In the genomic region with DNA sequence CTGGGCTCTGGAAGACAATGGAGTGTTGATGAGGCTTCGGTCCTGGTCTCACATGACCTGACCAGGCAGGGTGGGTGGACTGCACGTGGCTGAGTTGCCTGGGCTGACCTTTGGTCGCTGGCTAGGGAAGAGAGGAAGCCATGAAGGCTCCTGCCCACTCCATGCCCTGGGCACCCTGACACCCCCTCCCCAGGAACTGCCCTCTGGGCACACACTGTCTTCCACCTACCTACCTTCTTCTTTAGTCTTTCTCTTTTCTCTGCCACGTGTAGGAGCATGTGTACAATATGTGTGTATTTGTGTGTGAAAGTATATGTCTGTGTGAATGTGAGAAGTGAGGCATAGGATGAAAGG, we compare ENCODE assay signal across 1 cellular context.
TF ChIP-seq lines count a peak whose summit lies in the region.

No MANE protein-coding gene starts in this region.

TF ChIP-seq in HepG2, 621 proteins besides CTCF, POLR2A, EP300 and RAD21 (continued from another document and continues in another):
- TF ChIP-seq, protein P1, sequence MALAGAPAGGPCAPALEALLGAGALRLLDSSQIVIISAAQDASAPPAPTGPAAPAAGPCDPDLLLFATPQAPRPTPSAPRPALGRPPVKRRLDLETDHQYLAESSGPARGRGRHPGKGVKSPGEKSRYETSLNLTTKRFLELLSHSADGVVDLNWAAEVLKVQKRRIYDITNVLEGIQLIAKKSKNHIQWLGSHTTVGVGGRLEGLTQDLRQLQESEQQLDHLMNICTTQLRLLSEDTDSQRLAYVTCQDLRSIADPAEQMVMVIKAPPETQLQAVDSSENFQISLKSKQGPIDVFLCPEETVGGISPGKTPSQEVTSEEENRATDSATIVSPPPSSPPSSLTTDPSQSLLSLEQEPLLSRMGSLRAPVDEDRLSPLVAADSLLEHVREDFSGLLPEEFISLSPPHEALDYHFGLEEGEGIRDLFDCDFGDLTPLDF (CRISPR knock-in tag; IDR thresholded peaks at IDR 0.05), result no peak
- peak; percentile 44; the same call in 1 of the 2 replicates for TF ChIP-seq KAT8 (CRISPR knock-in tag; IDR thresholded peaks at IDR 0.05)
- TF ChIP-seq, protein P2, sequence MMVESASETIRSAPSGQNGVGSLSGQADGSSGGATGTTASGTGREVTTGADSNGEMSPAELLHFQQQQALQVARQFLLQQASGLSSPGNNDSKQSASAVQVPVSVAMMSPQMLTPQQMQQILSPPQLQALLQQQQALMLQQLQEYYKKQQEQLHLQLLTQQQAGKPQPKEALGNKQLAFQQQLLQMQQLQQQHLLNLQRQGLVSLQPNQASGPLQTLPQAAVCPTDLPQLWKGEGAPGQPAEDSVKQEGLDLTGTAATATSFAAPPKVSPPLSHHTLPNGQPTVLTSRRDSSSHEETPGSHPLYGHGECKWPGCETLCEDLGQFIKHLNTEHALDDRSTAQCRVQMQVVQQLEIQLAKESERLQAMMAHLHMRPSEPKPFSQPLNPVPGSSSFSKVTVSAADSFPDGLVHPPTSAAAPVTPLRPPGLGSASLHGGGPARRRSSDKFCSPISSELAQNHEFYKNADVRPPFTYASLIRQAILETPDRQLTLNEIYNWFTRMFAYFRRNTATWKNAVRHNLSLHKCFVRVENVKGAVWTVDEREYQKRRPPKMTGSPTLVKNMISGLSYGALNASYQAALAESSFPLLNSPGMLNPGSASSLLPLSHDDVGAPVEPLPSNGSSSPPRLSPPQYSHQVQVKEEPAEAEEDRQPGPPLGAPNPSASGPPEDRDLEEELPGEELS (CRISPR knock-in tag; IDR thresholded peaks at IDR 0.05), result 0 out of 2 replicates have a peak, but pooled peaks have one; percentile 30
- no peak for TF ChIP-seq ZNF577 (CRISPR knock-in tag; IDR thresholded peaks at IDR 0.05; ENCODE audit: borderline replicate concordance, low read depth)
- peak; percentile 67; the same call in 1 of the 2 replicates for TF ChIP-seq CC2D1A (CRISPR knock-in tag; IDR thresholded peaks at IDR 0.05)
- TF ChIP-seq ZNF652 (CRISPR knock-in tag; IDR thresholded peaks at IDR 0.05; ENCODE audit: borderline replicate concordance, low read depth), result no peak
- TF ChIP-seq, protein P3, sequence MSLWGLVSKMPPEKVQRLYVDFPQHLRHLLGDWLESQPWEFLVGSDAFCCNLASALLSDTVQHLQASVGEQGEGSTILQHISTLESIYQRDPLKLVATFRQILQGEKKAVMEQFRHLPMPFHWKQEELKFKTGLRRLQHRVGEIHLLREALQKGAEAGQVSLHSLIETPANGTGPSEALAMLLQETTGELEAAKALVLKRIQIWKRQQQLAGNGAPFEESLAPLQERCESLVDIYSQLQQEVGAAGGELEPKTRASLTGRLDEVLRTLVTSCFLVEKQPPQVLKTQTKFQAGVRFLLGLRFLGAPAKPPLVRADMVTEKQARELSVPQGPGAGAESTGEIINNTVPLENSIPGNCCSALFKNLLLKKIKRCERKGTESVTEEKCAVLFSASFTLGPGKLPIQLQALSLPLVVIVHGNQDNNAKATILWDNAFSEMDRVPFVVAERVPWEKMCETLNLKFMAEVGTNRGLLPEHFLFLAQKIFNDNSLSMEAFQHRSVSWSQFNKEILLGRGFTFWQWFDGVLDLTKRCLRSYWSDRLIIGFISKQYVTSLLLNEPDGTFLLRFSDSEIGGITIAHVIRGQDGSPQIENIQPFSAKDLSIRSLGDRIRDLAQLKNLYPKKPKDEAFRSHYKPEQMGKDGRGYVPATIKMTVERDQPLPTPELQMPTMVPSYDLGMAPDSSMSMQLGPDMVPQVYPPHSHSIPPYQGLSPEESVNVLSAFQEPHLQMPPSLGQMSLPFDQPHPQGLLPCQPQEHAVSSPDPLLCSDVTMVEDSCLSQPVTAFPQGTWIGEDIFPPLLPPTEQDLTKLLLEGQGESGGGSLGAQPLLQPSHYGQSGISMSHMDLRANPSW (CRISPR knock-in tag; IDR thresholded peaks at IDR 0.05; ENCODE audit: borderline replicate concordance), result no peak
- peak; percentile 54; the same call in 1 of the 2 replicates for TF ChIP-seq MED1 (CRISPR knock-in tag; IDR thresholded peaks at IDR 0.05)
- TF ChIP-seq LCORL (IDR thresholded peaks at IDR 0.05), result no peak
- TF ChIP-seq LCORL (CRISPR knock-in tag; IDR thresholded peaks at IDR 0.05), result no peak
- TF ChIP-seq CHD4 (IDR thresholded peaks at IDR 0.05; ENCODE audit: borderline replicate concordance, low read length), result no peak
- no peak; the same call in 1 of the 2 replicates for TF ChIP-seq ZBTB7A (CRISPR knock-in tag; IDR thresholded peaks at IDR 0.05)
- TF ChIP-seq ARID2 (CRISPR knock-in tag; IDR thresholded peaks at IDR 0.05; ENCODE audit: borderline replicate concordance), result no peak
- TF ChIP-seq, protein P4, sequence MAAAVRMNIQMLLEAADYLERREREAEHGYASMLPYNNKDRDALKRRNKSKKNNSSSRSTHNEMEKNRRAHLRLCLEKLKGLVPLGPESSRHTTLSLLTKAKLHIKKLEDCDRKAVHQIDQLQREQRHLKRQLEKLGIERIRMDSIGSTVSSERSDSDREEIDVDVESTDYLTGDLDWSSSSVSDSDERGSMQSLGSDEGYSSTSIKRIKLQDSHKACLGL (CRISPR knock-in tag; IDR thresholded peaks at IDR 0.05), result 0 out of 2 replicates have a peak, but pooled peaks have one; percentile 56
- TF ChIP-seq, protein P5, sequence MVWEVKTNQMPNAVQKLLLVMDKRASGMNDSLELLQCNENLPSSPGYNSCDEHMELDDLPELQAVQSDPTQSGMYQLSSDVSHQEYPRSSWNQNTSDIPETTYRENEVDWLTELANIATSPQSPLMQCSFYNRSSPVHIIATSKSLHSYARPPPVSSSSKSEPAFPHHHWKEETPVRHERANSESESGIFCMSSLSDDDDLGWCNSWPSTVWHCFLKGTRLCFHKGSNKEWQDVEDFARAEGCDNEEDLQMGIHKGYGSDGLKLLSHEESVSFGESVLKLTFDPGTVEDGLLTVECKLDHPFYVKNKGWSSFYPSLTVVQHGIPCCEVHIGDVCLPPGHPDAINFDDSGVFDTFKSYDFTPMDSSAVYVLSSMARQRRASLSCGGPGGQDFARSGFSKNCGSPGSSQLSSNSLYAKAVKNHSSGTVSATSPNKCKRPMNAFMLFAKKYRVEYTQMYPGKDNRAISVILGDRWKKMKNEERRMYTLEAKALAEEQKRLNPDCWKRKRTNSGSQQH (CRISPR knock-in tag; IDR thresholded peaks at IDR 0.05; ENCODE audit: low read depth), result no peak
- no peak for TF ChIP-seq SPEN (CRISPR knock-in tag; IDR thresholded peaks at IDR 0.05; ENCODE audit: low read depth)
- TF ChIP-seq RAD51 (IDR thresholded peaks at IDR 0.05; ENCODE audit: borderline replicate concordance), result no peak
- TF ChIP-seq, protein P6, sequence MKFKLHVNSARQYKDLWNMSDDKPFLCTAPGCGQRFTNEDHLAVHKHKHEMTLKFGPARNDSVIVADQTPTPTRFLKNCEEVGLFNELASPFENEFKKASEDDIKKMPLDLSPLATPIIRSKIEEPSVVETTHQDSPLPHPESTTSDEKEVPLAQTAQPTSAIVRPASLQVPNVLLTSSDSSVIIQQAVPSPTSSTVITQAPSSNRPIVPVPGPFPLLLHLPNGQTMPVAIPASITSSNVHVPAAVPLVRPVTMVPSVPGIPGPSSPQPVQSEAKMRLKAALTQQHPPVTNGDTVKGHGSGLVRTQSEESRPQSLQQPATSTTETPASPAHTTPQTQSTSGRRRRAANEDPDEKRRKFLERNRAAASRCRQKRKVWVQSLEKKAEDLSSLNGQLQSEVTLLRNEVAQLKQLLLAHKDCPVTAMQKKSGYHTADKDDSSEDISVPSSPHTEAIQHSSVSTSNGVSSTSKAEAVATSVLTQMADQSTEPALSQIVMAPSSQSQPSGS (CRISPR knock-in tag; IDR thresholded peaks at IDR 0.05), result 0 out of 2 replicates have a peak, but pooled peaks have one; percentile 19
- no peak for TF ChIP-seq PHF8 (CRISPR knock-in tag; IDR thresholded peaks at IDR 0.05)
- no peak for TF ChIP-seq ETV6 (CRISPR knock-in tag; conservative IDR thresholded peaks at IDR 0.05)
- no peak for TF ChIP-seq NFKBIZ (CRISPR knock-in tag; IDR thresholded peaks at IDR 0.05)
- TF ChIP-seq ZFYVE20 (CRISPR knock-in tag; IDR thresholded peaks at IDR 0.05; ENCODE audit: borderline replicate concordance, low read depth), result peak; percentile 65; the same call in 1 of the 2 replicates
- TF ChIP-seq NR2C2 (CRISPR knock-in tag; IDR thresholded peaks at IDR 0.05; ENCODE audit: borderline replicate concordance), result 0 out of 2 replicates have a peak, but pooled peaks have one; percentile 24
- TF ChIP-seq BHLHE40 (IDR thresholded peaks at IDR 0.05; ENCODE audit: low read length), result peak; percentile 90
- TF ChIP-seq DR1 (CRISPR knock-in tag; IDR thresholded peaks at IDR 0.05), result no peak
- TF ChIP-seq, protein P7, sequence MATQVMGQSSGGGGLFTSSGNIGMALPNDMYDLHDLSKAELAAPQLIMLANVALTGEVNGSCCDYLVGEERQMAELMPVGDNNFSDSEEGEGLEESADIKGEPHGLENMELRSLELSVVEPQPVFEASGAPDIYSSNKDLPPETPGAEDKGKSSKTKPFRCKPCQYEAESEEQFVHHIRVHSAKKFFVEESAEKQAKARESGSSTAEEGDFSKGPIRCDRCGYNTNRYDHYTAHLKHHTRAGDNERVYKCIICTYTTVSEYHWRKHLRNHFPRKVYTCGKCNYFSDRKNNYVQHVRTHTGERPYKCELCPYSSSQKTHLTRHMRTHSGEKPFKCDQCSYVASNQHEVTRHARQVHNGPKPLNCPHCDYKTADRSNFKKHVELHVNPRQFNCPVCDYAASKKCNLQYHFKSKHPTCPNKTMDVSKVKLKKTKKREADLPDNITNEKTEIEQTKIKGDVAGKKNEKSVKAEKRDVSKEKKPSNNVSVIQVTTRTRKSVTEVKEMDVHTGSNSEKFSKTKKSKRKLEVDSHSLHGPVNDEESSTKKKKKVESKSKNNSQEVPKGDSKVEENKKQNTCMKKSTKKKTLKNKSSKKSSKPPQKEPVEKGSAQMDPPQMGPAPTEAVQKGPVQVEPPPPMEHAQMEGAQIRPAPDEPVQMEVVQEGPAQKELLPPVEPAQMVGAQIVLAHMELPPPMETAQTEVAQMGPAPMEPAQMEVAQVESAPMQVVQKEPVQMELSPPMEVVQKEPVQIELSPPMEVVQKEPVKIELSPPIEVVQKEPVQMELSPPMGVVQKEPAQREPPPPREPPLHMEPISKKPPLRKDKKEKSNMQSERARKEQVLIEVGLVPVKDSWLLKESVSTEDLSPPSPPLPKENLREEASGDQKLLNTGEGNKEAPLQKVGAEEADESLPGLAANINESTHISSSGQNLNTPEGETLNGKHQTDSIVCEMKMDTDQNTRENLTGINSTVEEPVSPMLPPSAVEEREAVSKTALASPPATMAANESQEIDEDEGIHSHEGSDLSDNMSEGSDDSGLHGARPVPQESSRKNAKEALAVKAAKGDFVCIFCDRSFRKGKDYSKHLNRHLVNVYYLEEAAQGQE (IDR thresholded peaks at IDR 0.05; ENCODE audit: borderline replicate concordance in 1 of 2, low read depth in 1 of 2, low read length in 2 of 2), result no peak
- TF ChIP-seq, protein P8, sequence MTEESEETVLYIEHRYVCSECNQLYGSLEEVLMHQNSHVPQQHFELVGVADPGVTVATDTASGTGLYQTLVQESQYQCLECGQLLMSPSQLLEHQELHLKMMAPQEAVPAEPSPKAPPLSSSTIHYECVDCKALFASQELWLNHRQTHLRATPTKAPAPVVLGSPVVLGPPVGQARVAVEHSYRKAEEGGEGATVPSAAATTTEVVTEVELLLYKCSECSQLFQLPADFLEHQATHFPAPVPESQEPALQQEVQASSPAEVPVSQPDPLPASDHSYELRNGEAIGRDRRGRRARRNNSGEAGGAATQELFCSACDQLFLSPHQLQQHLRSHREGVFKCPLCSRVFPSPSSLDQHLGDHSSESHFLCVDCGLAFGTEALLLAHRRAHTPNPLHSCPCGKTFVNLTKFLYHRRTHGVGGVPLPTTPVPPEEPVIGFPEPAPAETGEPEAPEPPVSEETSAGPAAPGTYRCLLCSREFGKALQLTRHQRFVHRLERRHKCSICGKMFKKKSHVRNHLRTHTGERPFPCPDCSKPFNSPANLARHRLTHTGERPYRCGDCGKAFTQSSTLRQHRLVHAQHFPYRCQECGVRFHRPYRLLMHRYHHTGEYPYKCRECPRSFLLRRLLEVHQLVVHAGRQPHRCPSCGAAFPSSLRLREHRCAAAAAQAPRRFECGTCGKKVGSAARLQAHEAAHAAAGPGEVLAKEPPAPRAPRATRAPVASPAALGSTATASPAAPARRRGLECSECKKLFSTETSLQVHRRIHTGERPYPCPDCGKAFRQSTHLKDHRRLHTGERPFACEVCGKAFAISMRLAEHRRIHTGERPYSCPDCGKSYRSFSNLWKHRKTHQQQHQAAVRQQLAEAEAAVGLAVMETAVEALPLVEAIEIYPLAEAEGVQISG (CRISPR knock-in tag; IDR thresholded peaks at IDR 0.05), result peak; percentile 45
- no peak for TF ChIP-seq POGZ (CRISPR knock-in tag; IDR thresholded peaks at IDR 0.05)
- no peak for TF ChIP-seq SMARCC2 (IDR thresholded peaks at IDR 0.05)
- TF ChIP-seq KLF13 (CRISPR knock-in tag; IDR thresholded peaks at IDR 0.05), result no peak
- TF ChIP-seq, protein P9, sequence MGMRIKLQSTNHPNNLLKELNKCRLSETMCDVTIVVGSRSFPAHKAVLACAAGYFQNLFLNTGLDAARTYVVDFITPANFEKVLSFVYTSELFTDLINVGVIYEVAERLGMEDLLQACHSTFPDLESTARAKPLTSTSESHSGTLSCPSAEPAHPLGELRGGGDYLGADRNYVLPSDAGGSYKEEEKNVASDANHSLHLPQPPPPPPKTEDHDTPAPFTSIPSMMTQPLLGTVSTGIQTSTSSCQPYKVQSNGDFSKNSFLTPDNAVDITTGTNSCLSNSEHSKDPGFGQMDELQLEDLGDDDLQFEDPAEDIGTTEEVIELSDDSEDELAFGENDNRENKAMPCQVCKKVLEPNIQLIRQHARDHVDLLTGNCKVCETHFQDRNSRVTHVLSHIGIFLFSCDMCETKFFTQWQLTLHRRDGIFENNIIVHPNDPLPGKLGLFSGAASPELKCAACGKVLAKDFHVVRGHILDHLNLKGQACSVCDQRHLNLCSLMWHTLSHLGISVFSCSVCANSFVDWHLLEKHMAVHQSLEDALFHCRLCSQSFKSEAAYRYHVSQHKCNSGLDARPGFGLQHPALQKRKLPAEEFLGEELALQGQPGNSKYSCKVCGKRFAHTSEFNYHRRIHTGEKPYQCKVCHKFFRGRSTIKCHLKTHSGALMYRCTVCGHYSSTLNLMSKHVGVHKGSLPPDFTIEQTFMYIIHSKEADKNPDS (CRISPR knock-in tag; IDR thresholded peaks at IDR 0.05), result no peak
- TF ChIP-seq, protein P10, sequence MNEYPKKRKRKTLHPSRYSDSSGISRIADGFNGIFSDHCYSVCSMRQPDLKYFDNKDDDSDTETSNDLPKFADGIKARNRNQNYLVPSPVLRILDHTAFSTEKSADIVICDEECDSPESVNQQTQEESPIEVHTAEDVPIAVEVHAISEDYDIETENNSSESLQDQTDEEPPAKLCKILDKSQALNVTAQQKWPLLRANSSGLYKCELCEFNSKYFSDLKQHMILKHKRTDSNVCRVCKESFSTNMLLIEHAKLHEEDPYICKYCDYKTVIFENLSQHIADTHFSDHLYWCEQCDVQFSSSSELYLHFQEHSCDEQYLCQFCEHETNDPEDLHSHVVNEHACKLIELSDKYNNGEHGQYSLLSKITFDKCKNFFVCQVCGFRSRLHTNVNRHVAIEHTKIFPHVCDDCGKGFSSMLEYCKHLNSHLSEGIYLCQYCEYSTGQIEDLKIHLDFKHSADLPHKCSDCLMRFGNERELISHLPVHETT (CRISPR knock-in tag; conservative IDR thresholded peaks at IDR 0.05), result 0 out of 2 replicates have a peak, but pooled peaks have one; percentile 38
- no peak for TF ChIP-seq ZNF564 (CRISPR knock-in tag; IDR thresholded peaks at IDR 0.05)
- TF ChIP-seq FIP1L1 (IDR thresholded peaks at IDR 0.05; ENCODE audit: borderline replicate concordance, insufficient read depth, low read depth, low read length), result no peak
- no peak for TF ChIP-seq KAT7 (CRISPR knock-in tag; IDR thresholded peaks at IDR 0.05; ENCODE audit: borderline replicate concordance)
- TF ChIP-seq POLR2AphosphoS2 (IDR thresholded peaks at IDR 0.05; ENCODE audit: low read depth, low read length), result no peak
